Comparison of ENCODE assay signal across 8 cellular contexts in genomic region chr6:90285611-90286381, GRCh38. TPM values are rescaled to one million over a fixed set of nuclear protein-coding genes. Genes with fewer than 3 reads are reported as not detected.
DNase-seq lines count a peak whose midpoint lies in the region; FAIRE-seq and TF ChIP-seq lines count a peak whose summit lies in the region.

No MANE protein-coding gene starts in this region.

- no peak overlapping the region for H2AFZ ChIP-seq in H9 (ENCODE audit: low read length)

- TF ChIP-seq POLR2A in GM12891 (IDR thresholded peaks at IDR 0.05; ENCODE audit: low read depth, low read length), result no peak

- no peaks in the 10 kb centered on the region for H3K79me1 ChIP-seq in H9 (ENCODE audit: insufficient read depth, low read depth, low read length, poor library complexity, severe bottlenecking)

- H3K14ac ChIP-seq in H9 (ENCODE audit: insufficient read depth, low read length), result no peak overlapping the region

- no peak overlapping the region for H3K4me3 ChIP-seq in bronchial epithelial cell (ENCODE audit: low read depth, low read length)
- H3K4me3 ChIP-seq in small intestine (ENCODE audit: low read depth in 1 of 2, low read length in 2 of 2), result no peak overlapping the region

- H4K5ac ChIP-seq in H9 (ENCODE audit: insufficient read length, low read depth, low read length), result no peak overlapping the region

- no peaks in the 10 kb centered on the region for H4K20me1 ChIP-seq in H9 (ENCODE audit: control insufficient read depth, insufficient read depth, insufficient read length)

- WGBS in H9 (ENCODE audit: extremely low coverage, insufficient read length, low lambda C conversion rate), result no CpG with 5 or more reads among the region's 9 CpGs
- WGBS in small intestine, 3 donors, result 12 to 16% (median 14%) methylated on average over 9 of the region's 9 CpGs

- peak overlapping the region in 1 of 3 experiments; percentile 89; a peak in 2 of 7 replicates for H3K27ac Mint-ChIP-seq in H9
- peak overlapping the region; percentile 88 for H3K27ac Mint-ChIP-seq in T-helper 1 cell treated with Interleukin-12 subunit alpha and Interleukin-12 subunit beta and Interleukin-4 antibody, amounts not matched to agents 30 μg/mL and 1 μg/mL, for 36 hours

- no peak overlapping the region for H2AK5ac ChIP-seq in H9 (ENCODE audit: insufficient read length, low read length)

- peaks cover 0 to 3% (median 0%) of the 10 kb centered on the region in 3 experiments; a peak in 1 of 7 replicates for H3K36me3 Mint-ChIP-seq in H9 (ENCODE audit: insufficient read depth in 1 of 3, low read depth in 3 of 3)
- H3K36me3 Mint-ChIP-seq in T-helper 1 cell treated with Interleukin-12 subunit alpha and Interleukin-12 subunit beta and Interleukin-4 antibody, amounts not matched to agents 30 μg/mL and 1 μg/mL, for 36 hours (ENCODE audit: low read depth), result peaks cover 21% of the 10 kb centered on the region

- H3K18ac ChIP-seq in H9 (ENCODE audit: insufficient read length, low read depth, low read length), result no peak overlapping the region

- DNase-seq in GM12891 (ENCODE audit: insufficient read length, low spot score) (no peak), H9 (peak; percentile 86), bronchial epithelial cell (ENCODE audit: low read depth) (peak; percentile 83), small intestine (peak; percentile 40), OCI-M2 (lab: John Stamatoyannopoulos, UW; ENCODE audit: unreplicated experiment) (no peak)

- no peak overlapping the region for H4K8ac ChIP-seq in H9 (replicated peaks; ENCODE audit: insufficient read length, low read depth, low read length)

- H3K9me3 ChIP-seq in H9 (ENCODE audit: control insufficient read depth, low read depth, low read length) (no peaks in the 10 kb centered on the region), KOPT-K1 (ENCODE audit: insufficient read depth, low read length, poor library complexity, severe bottlenecking) (peaks cover 7% of the 10 kb centered on the region), small intestine (ENCODE audit: control insufficient read depth, low read depth) (no peaks in the 10 kb centered on the region)

- no peak overlapping the region for H3K4me2 ChIP-seq in H9 (ENCODE audit: insufficient read depth, insufficient read length, low read length)

- H3T11ph ChIP-seq in H9 (ENCODE audit: low read length), result no peak overlapping the region

- no peak for TF ChIP-seq CTCF in H9 (conservative IDR thresholded peaks at IDR 0.05)
- no peak for TF ChIP-seq CTCF in bronchial epithelial cell (IDR thresholded peaks at IDR 0.05; ENCODE audit: insufficient read depth, low read length, severe bottlenecking)

- no peak overlapping the region for H3K9ac ChIP-seq in H9 (ENCODE audit: extremely low read depth, insufficient read length, low read length)

- no peak overlapping the region for H3K27ac ChIP-seq in H9 (ENCODE audit: insufficient read length, low read depth, low read length)
- H3K27ac ChIP-seq in KOPT-K1 (ENCODE audit: low read depth, low read length, poor library complexity, severe bottlenecking), result peak overlapping the region; percentile 58
- peak overlapping the region in 1 of 2 donors; percentile 88 for H3K27ac ChIP-seq in small intestine (ENCODE audit: low read depth in 1 of 2, low read length in 1 of 2)

- no peak overlapping the region for H2BK120ac ChIP-seq in H9 (ENCODE audit: low read depth, low read length, poor library complexity, severe bottlenecking)

- peak overlapping the region; percentile 25 to 45; a peak in 2 of 5 replicates for H3K4me3 Mint-ChIP-seq in H9
- H3K4me3 Mint-ChIP-seq in T-helper 1 cell treated with Interleukin-12 subunit alpha and Interleukin-12 subunit beta and Interleukin-4 antibody, amounts not matched to agents 30 μg/mL and 1 μg/mL, for 36 hours, result peak overlapping the region; percentile 86

- no peak overlapping the region for H2BK12ac ChIP-seq in H9 (ENCODE audit: insufficient read length, low read depth, low read length)

- H3K4me1 ChIP-seq in H9 (ENCODE audit: insufficient read depth, low read length) (peaks cover 4% of the 10 kb centered on the region; the same call in 1 of the 2 replicates), small intestine (ENCODE audit: control insufficient read depth in 2 of 2, insufficient read depth in 1 of 2, low read depth in 1 of 2, low read length in 1 of 2) (no peaks in the 10 kb centered on the region)

- H3K27me3 Mint-ChIP-seq in H9 (ENCODE audit: low read depth), result peaks cover 4% of the 10 kb centered on the region
- peaks cover 7% of the 10 kb centered on the region for H3K27me3 Mint-ChIP-seq in T-helper 1 cell treated with Interleukin-12 subunit alpha and Interleukin-12 subunit beta and Interleukin-4 antibody, amounts not matched to agents 30 μg/mL and 1 μg/mL, for 36 hours (ENCODE audit: low read depth)

- peaks cover 40 to 46% of the 10 kb centered on the region in 2 experiments for H3K4me1 Mint-ChIP-seq in H9
- peaks cover 64% of the 10 kb centered on the region for H3K4me1 Mint-ChIP-seq in T-helper 1 cell treated with Interleukin-12 subunit alpha and Interleukin-12 subunit beta and Interleukin-4 antibody, amounts not matched to agents 30 μg/mL and 1 μg/mL, for 36 hours (ENCODE audit: low read depth)

- no peak overlapping the region for H2BK20ac ChIP-seq in H9 (ENCODE audit: low read depth, low read length, poor library complexity, severe bottlenecking)

- H3K36me3 ChIP-seq in KOPT-K1 (ENCODE audit: insufficient read depth, low read length), result no peaks in the 10 kb centered on the region
- no peaks in the 10 kb centered on the region for H3K36me3 ChIP-seq in bronchial epithelial cell (ENCODE audit: control insufficient read depth, insufficient read depth, low read length)
- no peaks in the 10 kb centered on the region for H3K36me3 ChIP-seq in small intestine (ENCODE audit: control insufficient read depth in 2 of 2, insufficient read depth in 2 of 2, low read length in 2 of 2)

- H3K27me3 ChIP-seq in H9 (ENCODE audit: insufficient read depth, low read length) (no peaks in the 10 kb centered on the region), bronchial epithelial cell (ENCODE audit: control insufficient read depth, insufficient read depth, low read length) (no peaks in the 10 kb centered on the region), small intestine (ENCODE audit: control insufficient read depth in 2 of 2, insufficient read depth in 2 of 2, low read length in 2 of 2) (no peaks in the 10 kb centered on the region)

- no peak overlapping the region for H2BK5ac ChIP-seq in H9 (ENCODE audit: insufficient read length, low read length)

- H4K91ac ChIP-seq in H9 (ENCODE audit: insufficient read length, low read depth, low read length), result no peak overlapping the region

- no peaks in the 10 kb centered on the region for H3K79me2 ChIP-seq in H9 (ENCODE audit: insufficient read depth, low read length)

- H3K23ac ChIP-seq in H9 (ENCODE audit: insufficient read length, low read depth, low read length), result no peak overlapping the region

- FAIRE-seq in GM12891 (lab: Jason Lieb, UNC) (peak; percentile 54), bronchial epithelial cell (lab: Jason Lieb, UNC) (no peak), islet of Langerhans (lab: Jason Lieb, UNC) (peak; percentile 99), small intestine (lab: Jason Lieb, UNC) (no peak)

- no peaks in the 10 kb centered on the region for H3K9me3 Mint-ChIP-seq in H9
- H3K9me3 Mint-ChIP-seq in T-helper 1 cell treated with Interleukin-12 subunit alpha and Interleukin-12 subunit beta and Interleukin-4 antibody, amounts not matched to agents 30 μg/mL and 1 μg/mL, for 36 hours, result peaks cover 7% of the 10 kb centered on the region

- no peaks in the 10 kb centered on the region for H3K23me2 ChIP-seq in H9 (ENCODE audit: insufficient read length, low read depth, low read length, poor library complexity, severe bottlenecking)

- H3K56ac ChIP-seq in H9 (ENCODE audit: insufficient read length, low read depth, low read length), result no peak overlapping the region

- H2BK15ac ChIP-seq in H9 (ENCODE audit: low read depth, low read length), result no peak overlapping the region

- H3K4ac ChIP-seq in H9 (ENCODE audit: low read depth, low read length), result no peak overlapping the region

TF ChIP-seq in GM12891, 5 proteins besides CTCF, POLR2A, EP300 and RAD21:
- TF ChIP-seq SPI1 (IDR thresholded peaks at IDR 0.05; ENCODE audit: low read depth, low read length), result peak; percentile 93
- TF ChIP-seq PAX5 (IDR thresholded peaks at IDR 0.05; ENCODE audit: insufficient read depth, low read length, severe bottlenecking), result no peak

RNA-seq across cellular contexts. Expression of gene BACH2, which starts 10.8 kb away (rescaled TPM):
- polyA plus RNA-seq in GM12891 (2012; ENCODE audit: low read depth, missing spikeins), result 0.01 TPM
- 2.0 and 2.6 TPM in 2 replicates for total RNA-seq in H9 (2021)
- total RNA-seq in bronchial epithelial cell, result 0.38 and 2.1 TPM in 2 replicates
- under 1 TPM in 2 of 3 donors, not detected in 1; under 0.01 to 0.67 TPM for polyA plus RNA-seq in small intestine

Comparison
In these comparisons a context has a peak if more than half of its experiments do, and no peak if none do; other contexts are left out.
1. DNase-seq: peak in H9 (single experiment), bronchial epithelial cell (single experiment) and small intestine (single experiment); none in GM12891 (single experiment) and OCI-M2 (single experiment).